ENCODE assay signal across 16 cellular contexts in genomic region chr19:566403-566802, GRCh38. TPM values are rescaled to one million over a fixed set of nuclear protein-coding genes. Genes with fewer than 3 reads are reported as not detected.
DNase-seq lines count a peak whose midpoint lies in the region; ATAC-seq and TF ChIP-seq lines count a peak whose summit lies in the region.
"Had no signal": no experiment of that assay in that cellular context is flagged by ENCODE, and none has a peak within 500 bp of the region (broad histone marks: within the 10 kb centered on the region; RNA-seq: fewer than 3 reads in every experiment).

No MANE protein-coding gene starts in this region.

- CTCF ChIA-PET in WTC11 (lab: Charles Lee) = no interaction called here

- H3K4me3 Mint-ChIP-seq in activated naive CD8-positive, alpha-beta T cell treated with anti-CD3 and anti-CD28 coated beads for 36 hours = no peak overlapping the region
- no peak overlapping the region for H3K4me3 Mint-ChIP-seq in WTC11

- H3K36me3 ChIP-seq in left ventricle myocardium inferior (no peaks in the 10 kb centered on the region), HAP-1 (replicated peaks) (peaks cover 11% of the 10 kb centered on the region)
- H3K36me3 ChIP-seq: suprapubic skin had no signal

- H3K4me1 ChIP-seq in left ventricle myocardium inferior (peaks cover 7% of the 10 kb centered on the region), HAP-1 (no peaks in the 10 kb centered on the region; the same call in 1 of the 2 replicates)

- no peaks in the 10 kb centered on the region for H3K36me3 Mint-ChIP-seq in activated naive CD8-positive, alpha-beta T cell treated with anti-CD3 and anti-CD28 coated beads for 36 hours
- peaks cover 21% of the 10 kb centered on the region for H3K36me3 Mint-ChIP-seq in WTC11

- POLR2A ChIA-PET in WTC11 (lab: Charles Lee) = no interaction called here

- peak; percentile 71 for DNase-seq in EL
- peak; percentile 92 for DNase-seq in SIG-M5 (lab: John Stamatoyannopoulos, UW)
- DNase-seq in left ventricle myocardium inferior = no peak
- peak; percentile 52 for DNase-seq in posterior vena cava (ENCODE audit: low spot score)
- DNase-seq in HAP-1 (ENCODE audit: low spot score in 2 of 2) = no peak
- DNase-seq in activated naive CD8-positive, alpha-beta T cell treated with anti-CD3 and anti-CD28 coated beads for 36 hours = no peak
- no peak for DNase-seq in occipital lobe (lab: John Stamatoyannopoulos, UW)
- no peak for DNase-seq in WTC11 (ENCODE audit: low spot score)
- DNase-seq: activated CD4-positive, CD25-positive, alpha-beta regulatory T cell; activated gamma-delta T cell; cortex of kidney; hippocampal formation; NCI-H187; stimulated activated CD4-positive, alpha-beta T cell treated with anti-CD3 and anti-CD28 coated beads, Interleukin-4, amount 100 ng/mL, for 4 hours had no signal

- in situ Hi-C loops in HAP-1 (cut with MboI; ENCODE audit: low sequenced_read_pairs) = no loop called here

- H3K9me3 Mint-ChIP-seq in activated naive CD8-positive, alpha-beta T cell treated with anti-CD3 and anti-CD28 coated beads for 36 hours = no peaks in the 10 kb centered on the region
- peaks cover 7% of the 10 kb centered on the region for H3K9me3 Mint-ChIP-seq in WTC11

- H3K27ac Mint-ChIP-seq in activated naive CD8-positive, alpha-beta T cell treated with anti-CD3 and anti-CD28 coated beads for 36 hours = no peak overlapping the region
- no peak overlapping the region for H3K27ac Mint-ChIP-seq in WTC11

- H3K9me3 ChIP-seq in left ventricle myocardium inferior (replicated peaks) (no peaks in the 10 kb centered on the region), HAP-1 (peaks cover 2% of the 10 kb centered on the region; the same call in 1 of the 2 replicates)
- H3K9me3 ChIP-seq: suprapubic skin had no signal

- peaks cover 8% of the 10 kb centered on the region for H3K4me1 Mint-ChIP-seq in activated naive CD8-positive, alpha-beta T cell treated with anti-CD3 and anti-CD28 coated beads for 36 hours
- H3K4me1 Mint-ChIP-seq in WTC11 = peaks cover 18% of the 10 kb centered on the region

- H3K27me3 Mint-ChIP-seq in activated naive CD8-positive, alpha-beta T cell treated with anti-CD3 and anti-CD28 coated beads for 36 hours = peaks cover 4% of the 10 kb centered on the region
- H3K27me3 Mint-ChIP-seq in WTC11 (ENCODE audit: low read depth) = peaks cover 38% of the 10 kb centered on the region

- intact Hi-C loops in left ventricle myocardium inferior (cut with micrococcal nuclease) = no loop called here
- intact Hi-C loops in posterior vena cava (cut with DNase I) = no loop called here

- no peaks in the 10 kb centered on the region for H3K27me3 ChIP-seq in left ventricle myocardium inferior (ENCODE audit: low read depth)
- no peaks in the 10 kb centered on the region for H3K27me3 ChIP-seq in HAP-1 (ENCODE audit: low read depth)
- H3K27me3 ChIP-seq: BLaER1 treated with 17β-estradiol and CSF1 and Interleukin-3, amounts not matched to agents 10 nM and 100 nM; suprapubic skin had no signal

- peak overlapping the region; percentile 55 for H3K27ac ChIP-seq in left ventricle myocardium inferior (replicated peaks)
- H3K27ac ChIP-seq: BLaER1 treated with 17β-estradiol and CSF1 and Interleukin-3, amounts not matched to agents 10 nM and 100 nM; suprapubic skin had no signal

- ATAC-seq in WTC11 = no peak

- H3K4me3 ChIP-seq in left ventricle myocardium inferior (no peak overlapping the region), HAP-1 (no peak overlapping the region)
- H3K4me3 ChIP-seq: BLaER1 treated with 17β-estradiol and CSF1 and Interleukin-3, amounts not matched to agents 10 nM and 100 nM; suprapubic skin had no signal

- TF ChIP-seq CTCF in left ventricle myocardium inferior (IDR thresholded peaks at IDR 0.05; ENCODE audit: borderline replicate concordance) (no peak), WTC11 (IDR thresholded peaks at IDR 0.05) (no peak)

TF ChIP-seq in WTC11, 78 proteins besides CTCF, POLR2A, EP300 and RAD21 (continues in another document):
- TF ChIP-seq E2F1 (CRISPR knock-in tag; IDR thresholded peaks at IDR 0.05) = no peak
- no peak for TF ChIP-seq ATF6 (CRISPR knock-in tag; IDR thresholded peaks at IDR 0.05)
- no peak for TF ChIP-seq ZNF281 (CRISPR knock-in tag; IDR thresholded peaks at IDR 0.05)
- no peak for TF ChIP-seq TEAD1 (CRISPR knock-in tag; IDR thresholded peaks at IDR 0.05)
- no peak for TF ChIP-seq OVOL2 (CRISPR knock-in tag; IDR thresholded peaks at IDR 0.05; ENCODE audit: borderline replicate concordance)
- TF ChIP-seq NFATC4 (CRISPR knock-in tag; IDR thresholded peaks at IDR 0.05) = no peak

RNA-seq across cellular contexts. Expression of gene BSG, which starts 6.0 kb away (rescaled TPM):
- total RNA-seq in left ventricle myocardium inferior (1,533 TPM), posterior vena cava (100 to 1,000 TPM; 288 to 300 TPM), occipital lobe (77.4 TPM), WTC11 (2021) (758 to 847 TPM (median 841 TPM) in 3 replicates)
- total RNA-seq in activated naive CD8-positive, alpha-beta T cell treated with anti-CD3 and anti-CD28 coated beads for 36 hours = 100 to 1,000 TPM; 167 to 168 TPM

RNA-seq across cellular contexts. Expression of gene GZMM, which starts 22.6 kb away (rescaled TPM):
- total RNA-seq in left ventricle myocardium inferior (not detected), posterior vena cava (under 1 TPM; 0.74 to 0.76 TPM), occipital lobe (not detected), WTC11 (2021) (0.21 to 0.68 TPM (median 0.60 TPM) in 3 replicates)
- total RNA-seq in activated naive CD8-positive, alpha-beta T cell treated with anti-CD3 and anti-CD28 coated beads for 36 hours = 10 to 100 TPM; 42.0 to 49.0 TPM

RNA-seq across cellular contexts. Expression of gene HCN2, which starts 23.3 kb away (rescaled TPM):
- total RNA-seq in left ventricle myocardium inferior (21.9 TPM), posterior vena cava (under 1 TPM; 0.10 to 0.37 TPM), occipital lobe (8.0 TPM), WTC11 (2021) (8.0 to 9.2 TPM (median 8.1 TPM) in 3 replicates)
- under 1 TPM; 0.31 to 0.34 TPM for total RNA-seq in activated naive CD8-positive, alpha-beta T cell treated with anti-CD3 and anti-CD28 coated beads for 36 hours

RNA-seq across cellular contexts. Expression of gene CDC34, which starts 34.8 kb away (rescaled TPM):
- total RNA-seq in left ventricle myocardium inferior (96.5 TPM), posterior vena cava (10 to 100 TPM; 41.1 to 45.8 TPM), occipital lobe (46.2 TPM), WTC11 (2021) (124 to 129 TPM (median 126 TPM) in 3 replicates)
- total RNA-seq in activated naive CD8-positive, alpha-beta T cell treated with anti-CD3 and anti-CD28 coated beads for 36 hours = 10 to 100 TPM; 46.5 to 48.8 TPM

RNA-seq across cellular contexts. Expression of gene TPGS1, which starts 59.1 kb away (rescaled TPM):
- total RNA-seq in left ventricle myocardium inferior (11.2 TPM), posterior vena cava (10 to 100 TPM; 21.0 to 21.2 TPM), occipital lobe (15.6 TPM), WTC11 (2021) (14.3 to 18.8 TPM (median 14.9 TPM) in 3 replicates)
- total RNA-seq in activated naive CD8-positive, alpha-beta T cell treated with anti-CD3 and anti-CD28 coated beads for 36 hours = 10 to 100 TPM in 1 of 2 experiments, 1 to 10 TPM in 1; 9.3 to 10.3 TPM

Comparison
In these comparisons a context has a peak if more than half of its experiments do, and no peak if none do; other contexts are left out.
1. DNase-seq: peak in EL (single experiment), SIG-M5 (single experiment) and posterior vena cava (single experiment); none in left ventricle myocardium inferior (single experiment), HAP-1 (0 of 2), activated naive CD8-positive, alpha-beta T cell treated with anti-CD3 and anti-CD28 coated beads for 36 hours (single experiment), occipital lobe (single experiment) and WTC11 (single experiment).
2. RNA of gene GZMM, which starts 22.6 kb away (total RNA-seq): 42.0 to 49.0 TPM in activated naive CD8-positive, alpha-beta T cell treated with anti-CD3 and anti-CD28 coated beads for 36 hours; 0.74 to 0.76 TPM in posterior vena cava, 0.21 to 0.68 TPM in WTC11, not detected in left ventricle myocardium inferior (single experiment) and not detected in occipital lobe (single experiment); every median in the first group is over 10 times any median in the second.